19 cellular contexts compared by ENCODE assay signal in the genomic region with DNA sequence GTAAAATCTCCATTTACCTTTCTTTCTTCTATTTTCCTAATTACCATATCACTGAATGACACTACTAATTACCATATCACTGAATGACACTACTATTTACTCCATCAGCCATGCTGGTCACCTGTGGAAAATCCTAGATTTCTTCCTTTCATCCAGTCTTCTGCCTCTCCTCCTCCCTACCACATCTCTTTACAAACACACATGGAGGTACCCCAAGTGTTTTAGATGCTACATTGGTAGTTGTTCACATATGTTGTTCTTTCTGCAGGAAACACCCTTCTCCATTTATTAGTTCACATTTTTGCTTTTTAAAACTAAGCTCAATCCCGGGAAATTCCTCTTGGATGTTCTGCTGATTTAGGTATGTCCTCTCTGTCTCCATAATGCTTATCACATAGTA.
"Had no signal": no experiment of that assay in that cellular context is flagged by ENCODE, and none has a peak within 500 bp of the region (broad histone marks: within the 10 kb centered on the region; RNA-seq: fewer than 3 reads in every experiment).

No MANE protein-coding gene starts in this region.

- H3K36me3 Mint-ChIP-seq: memory B cell had no signal

- H3K4me3 ChIP-seq: suprapubic skin, upper lobe of left lung had no signal

- ATAC-seq: left ventricle myocardium superior had no signal

- H3K9me3 ChIP-seq: suprapubic skin, upper lobe of left lung had no signal

- H3K27ac Mint-ChIP-seq: activated T-helper 1 cell treated with anti-CD3 and anti-CD28 coated beads, Interleukin-12 subunit alpha, Interleukin-12 subunit beta, Interleukin-2, Interleukin-4 antibody, amounts not matched to agents 30 ng/mL and 10 ng/mL and 1 ng/mL, durations not matched to agents 14 hours and 24 hours and 36 hours; memory B cell; nephron had no signal

- H3K4me1 ChIP-seq: upper lobe of left lung had no signal

- H3K27ac ChIP-seq: epithelial cell of prostate, suprapubic skin, upper lobe of left lung, VCaP had no signal

- H3K9me3 Mint-ChIP-seq: activated T-helper 1 cell treated with anti-CD3 and anti-CD28 coated beads, Interleukin-12 subunit alpha, Interleukin-12 subunit beta, Interleukin-2, Interleukin-4 antibody, amounts not matched to agents 30 ng/mL and 10 ng/mL and 1 ng/mL, durations not matched to agents 14 hours and 24 hours and 36 hours; memory B cell; nephron had no signal

- H3K27me3 Mint-ChIP-seq: memory B cell had no signal

- H3K4me3 Mint-ChIP-seq: activated T-helper 1 cell treated with anti-CD3 and anti-CD28 coated beads, Interleukin-12 subunit alpha, Interleukin-12 subunit beta, Interleukin-2, Interleukin-4 antibody, amounts not matched to agents 30 ng/mL and 10 ng/mL and 1 ng/mL, durations not matched to agents 14 hours and 24 hours and 36 hours; memory B cell; nephron had no signal

- DNase-seq: activated CD4-positive, alpha-beta T cell treated with anti-CD3 and anti-CD28 coated beads for 1 hour; activated CD4-positive, alpha-beta T cell treated with anti-CD3 and anti-CD28 coated beads, Interleukin-2, amount 50 U/mL, for 48 hours; activated naive CD4-positive, alpha-beta T cell; dermis blood vessel endothelial cell; foreskin melanocyte; kidney glomerular epithelial cell; left ventricle myocardium superior; occipital lobe; stimulated activated CD4-positive, alpha-beta T cell treated with anti-CD3 and anti-CD28 coated beads, Interleukin-15, amount 100 ng/mL, for 24 hours; stimulated activated CD4-positive, alpha-beta T cell treated with anti-CD3 and anti-CD28 coated beads, Interleukin-4, amount 100 ng/mL, for 1 hour; stimulated activated naive CD4-positive, alpha-beta T cell treated with Interleukin-2 at 50 U/mL for 16 hours; T1000; upper lobe of left lung had no signal

- H3K36me3 ChIP-seq: suprapubic skin, upper lobe of left lung had no signal

- H3K27me3 ChIP-seq: suprapubic skin, upper lobe of left lung had no signal

- H3K4me1 Mint-ChIP-seq: nephron had no signal
